Comparison of ENCODE assay signal across 8 cellular contexts in the genomic region with DNA sequence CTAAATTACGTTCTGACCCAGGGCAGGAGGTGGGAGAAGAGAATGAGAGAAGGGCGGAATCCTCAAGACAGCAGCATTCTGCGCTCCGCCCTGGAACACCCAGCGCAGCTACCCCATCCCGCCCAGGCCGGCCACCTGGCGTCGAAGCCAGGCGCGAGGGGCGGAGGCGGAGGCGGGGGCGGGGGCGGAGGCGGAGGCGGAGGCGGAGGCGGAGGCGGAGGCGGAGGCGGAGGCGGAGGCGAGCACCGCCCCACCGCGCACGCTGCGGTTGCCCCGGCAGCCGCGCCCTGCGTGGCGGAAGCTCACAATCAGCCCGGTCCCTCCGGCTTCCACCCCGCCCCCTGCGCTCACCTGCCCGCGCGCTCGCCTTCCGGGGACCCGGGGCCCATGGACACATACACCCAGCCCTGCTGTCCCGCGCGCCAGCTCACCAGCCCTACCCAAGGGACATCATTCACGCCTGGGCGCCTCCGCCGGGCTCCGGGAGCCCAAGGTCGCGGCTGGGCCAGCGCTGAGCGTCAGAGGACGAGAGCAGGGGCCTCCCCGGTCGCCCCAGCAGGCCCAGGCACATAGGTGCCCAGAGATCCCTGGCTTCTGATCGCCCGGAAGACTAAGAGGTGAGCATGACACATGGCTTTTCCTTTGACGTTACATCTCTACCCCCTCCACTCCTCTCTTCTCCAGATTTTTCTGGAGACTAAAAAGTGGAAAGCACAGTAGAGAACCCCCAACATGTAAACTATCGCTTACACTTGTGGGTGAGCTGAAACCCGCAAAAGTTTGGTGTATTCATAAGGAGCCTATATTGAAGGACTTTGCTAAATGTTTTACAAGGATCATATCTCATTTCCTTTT. TPM values are rescaled to one million over a fixed set of nuclear protein-coding genes. Genes with fewer than 3 reads are reported as not detected.
DNase-seq lines count a peak whose midpoint lies in the region; TF ChIP-seq lines count a peak whose summit lies in the region.

A gene (plus strand): TSS at position 271 of the 855 bp plus-strand sequence. CDS start 3,315 bp downstream, outside the sequence.

- H3K9ac ChIP-seq in GM23248: no peak within 1 kb of the TSS
- peak within 1 kb of the TSS; percentile 80 for H3K9ac ChIP-seq in Karpas-422 (ENCODE audit: low read length)

- no peaks in the 10 kb centered on the region for H3K9me3 ChIP-seq in GM23248 (ENCODE audit: low read depth)
- H3K9me3 ChIP-seq in Karpas-422 (ENCODE audit: low read length): no peaks in the 10 kb centered on the region
- no peaks in the 10 kb centered on the region for H3K9me3 ChIP-seq in testis

- H3K79me2 ChIP-seq in GM23248 (ENCODE audit: insufficient read depth): no peaks in the 10 kb centered on the region
- no peaks in the 10 kb centered on the region for H3K79me2 ChIP-seq in Karpas-422 (ENCODE audit: low read length)

- peak within 1 kb of the TSS; percentile 53 for H3K4me3 ChIP-seq in GM23248
- H3K4me3 ChIP-seq in Karpas-422 (ENCODE audit: low read length): peak within 1 kb of the TSS; percentile 77
- peak within 1 kb of the TSS; percentile 46 to 73 for H3K4me3 ChIP-seq in testis

- H3F3A ChIP-seq in GM23248 (ENCODE audit: insufficient read depth): peaks cover 7% of the 10 kb centered on the region; the same call in 1 of the 2 replicates

- H3K9me2 ChIP-seq in GM23248 (ENCODE audit: insufficient read depth) (no peaks in the 10 kb centered on the region), Karpas-422 (replicated peaks; ENCODE audit: insufficient read depth, low read length) (no peaks in the 10 kb centered on the region)

- H3K27ac ChIP-seq in GM23248 (no peak within 1 kb of the TSS), Karpas-422 (ENCODE audit: low read length) (no peak within 1 kb of the TSS), testis (peak within 1 kb of the TSS; percentile 58 to 86)

- H3K36me3 ChIP-seq in GM23248 (ENCODE audit: low read depth) (no peaks in the 10 kb centered on the region), Karpas-422 (ENCODE audit: insufficient read depth, low read length) (no peaks in the 10 kb centered on the region), testis (ENCODE audit: low read depth, missing control alignments) (no peaks in the 10 kb centered on the region)

- 14 to 23% methylated on average over 20 to 56 of the region's 65 CpGs for WGBS in GM23248 (ENCODE audit: low coverage in 1 of 2, low lambda C conversion rate in 2 of 2, missing lambda C conversion rate in 2 of 2), 2 experiments
- WGBS in testis, 2 donors: 4 to 16% methylated on average over 7 to 38 of the region's 65 CpGs

- no peak for TF ChIP-seq POLR2A in testis (IDR thresholded peaks at IDR 0.05)

- H3K27me3 ChIP-seq in GM23248 (replicated peaks; ENCODE audit: insufficient read depth) (0 out of 2 replicates have a peak, but pooled peaks cover 18% of the 10 kb centered on the region), Karpas-422 (ENCODE audit: low read length) (no peaks in the 10 kb centered on the region), testis (no peaks in the 10 kb centered on the region)

- in situ Hi-C loops in GM23248 (cut with MboI): no loop called here

- peak within 1 kb of the TSS; percentile 57; the same call in 1 of the 2 replicates for H2AFZ ChIP-seq in GM23248
- H2AFZ ChIP-seq in Karpas-422 (ENCODE audit: low read length): peak within 1 kb of the TSS; percentile 84

- peak within 1 kb of the TSS; percentile 24 for H3K4me2 ChIP-seq in GM23248 (ENCODE audit: unreplicated experiment)
- H3K4me2 ChIP-seq in Karpas-422 (ENCODE audit: low read depth, low read length, poor library complexity, severe bottlenecking): peak within 1 kb of the TSS; percentile 90

- no peak for TF ChIP-seq CTCF in testis (IDR thresholded peaks at IDR 0.05)

- DNase-seq in DMS79 (lab: John Stamatoyannopoulos, UW) (peak; percentile 62), GM23248 (peak; percentile 18), Karpas-422 (peak; percentile 93), RPMI7951 (ENCODE audit: low read depth) (peak; percentile 82), globus pallidus (ENCODE audit: low spot score) (peak; percentile 34), occipital lobe (lab: John Stamatoyannopoulos, UW) (peak; percentile 44), testis (peak; percentile 84)
- DNase-seq in activated naive CD4-positive, alpha-beta T cell (lab: John Stamatoyannopoulos, UW): peak in 3 of 4 experiments; percentile 27 to 78 (median 54)

- no peaks in the 10 kb centered on the region for H4K20me1 ChIP-seq in GM23248 (ENCODE audit: insufficient read depth)
- no peaks in the 10 kb centered on the region for H4K20me1 ChIP-seq in Karpas-422 (ENCODE audit: insufficient read depth, low read depth, low read length)

- H3K4me1 ChIP-seq in GM23248 (ENCODE audit: insufficient read depth) (peaks cover 3% of the 10 kb centered on the region; the same call in 1 of the 2 replicates), Karpas-422 (ENCODE audit: low read length) (peaks cover 17% of the 10 kb centered on the region), testis (peaks cover 13% of the 10 kb centered on the region)

- intact Hi-C loops in testis (cut with DNase I; ENCODE audit: low total_unique reads): no loop called here

RNA-seq across cellular contexts. Expression of the gene that starts here (rescaled TPM):
- total RNA-seq in GM23248 (2014; rRNA removed; shearing (Covaris generic)): 0.22 and 0.76 TPM in 2 replicates
- polyA plus RNA-seq in GM23248 (2016; fragmentation: Nextera tagmentation; extraction: Ambion mirVana) (0.06 TPM in 2 replicates), testis (ENCODE audit: insufficient read depth, low read depth, low replicate concordance) (52.1 TPM)
- total RNA-seq in Karpas-422 (2014; rRNA removed; shearing (Covaris generic); ENCODE audit: low replicate concordance): 3.3 and 9.6 TPM in 2 replicates
- total RNA-seq in RPMI7951 (2014; rRNA removed; shearing (Covaris generic)): 9.7 and 11.4 TPM in 2 replicates
- total RNA-seq in occipital lobe (2.7 TPM), testis (10 to 100 TPM; 14.4 to 32.4 TPM)

Comparison
In these comparisons a context has a peak if more than half of its experiments do, and no peak if none do; other contexts are left out.
1. RNA of the gene that starts here (polyA plus RNA-seq): 52.1 TPM in testis (single experiment); 0.06 TPM in GM23248; every median in the first group is over 10 times any median in the second.
2. Peak in DNase-seq, H3K4me3 ChIP-seq and H3K4me2 ChIP-seq in GM23248; RNA of the gene not detected or under 1 TPM.
3. DNase-seq: peak in every context shown above with its lines; median percentile 93 in Karpas-422; 84 in testis; 82 in RPMI7951; 62 in DMS79; 54 in activated naive CD4-positive, alpha-beta T cell; 44 in occipital lobe; 34 in globus pallidus; 18 in GM23248.
4. H3K27ac ChIP-seq: peak in testis (2 of 2); none in GM23248 (single experiment) and Karpas-422 (single experiment).
5. Peak in every context shown above with its lines, with median percentiles within 50 percentile points of each other: H3K4me3 ChIP-seq.